In genomic region chr7:27212587-27213149, GRCh38 we compare ENCODE assay signal across 1 cellular context.
TF ChIP-seq lines count a peak whose summit lies in the region.

No MANE protein-coding gene starts in this region.

TF ChIP-seq in GM23338, 12 proteins besides CTCF, POLR2A, EP300 and RAD21:
- TF ChIP-seq EZH2phosphoT487 (IDR thresholded peaks at IDR 0.05; ENCODE audit: unreplicated experiment) (peak; percentile 71), ETS1 (IDR thresholded peaks at IDR 0.05) (no peak), JUNB (IDR thresholded peaks at IDR 0.05; ENCODE audit: unreplicated experiment) (no peak), ZNF331 (CRISPR knock-in tag; IDR thresholded peaks at IDR 0.05; ENCODE audit: low read depth) (no peak), EZH2 (IDR thresholded peaks at IDR 0.05; ENCODE audit: low read depth, unreplicated experiment) (no peak), NANOG (IDR thresholded peaks at IDR 0.05; ENCODE audit: borderline replicate concordance) (no peak)
